20 cellular contexts compared by ENCODE assay signal in genomic region chr16:73163238-73163795, GRCh38.
DNase-seq lines count a peak whose midpoint lies in the region; ATAC-seq and TF ChIP-seq lines count a peak whose summit lies in the region.
"Had no signal": no experiment of that assay in that cellular context is flagged by ENCODE, and none has a peak within 500 bp of the region (broad histone marks: within the 10 kb centered on the region; RNA-seq: fewer than 3 reads in every experiment).

No MANE protein-coding gene starts in this region.

- ATAC-seq in T-cell (replicated peaks in 1 of 4) = no peak
- no peak for ATAC-seq in HG03460 (IDR thresholded peaks at IDR 0.05; ENCODE audit: unreplicated experiment)
- no peak for ATAC-seq in GM19035 (IDR thresholded peaks at IDR 0.05; ENCODE audit: unreplicated experiment)
- ATAC-seq: A549 had no signal

- no peak overlapping the region for H3K4me3 ChIP-seq in choroid plexus epithelial cell (ENCODE audit: low read depth, low read length)
- H3K4me3 ChIP-seq: A549, PC-9 had no signal

- DNase-seq in MV-4-11 (lab: John Stamatoyannopoulos, UW) (peak; percentile 29), choroid plexus epithelial cell (ENCODE audit: low read depth) (peak; percentile 84), iris pigment epithelial cell (ENCODE audit: low read depth) (peak; percentile 59), pulmonary artery endothelial cell (ENCODE audit: low read depth, low spot score) (peak; percentile 52), T-cell (no peak)
- DNase-seq: DMS79, KG1, NCI-H1694, NCI-H2081, NCI-H2171 treated with DMSO at 0.1 percent for 48 hours, NCI-H526, PC-9, RPMI8226, SHP77, SK-N-SH had no signal

- H3K4me1 Mint-ChIP-seq in T-cell = peaks cover 11 to 15% (median 13%) of the 10 kb centered on the region in 3 donors

- CTCF ChIA-PET in T-cell (lab: Charles Lee) = no interaction called here

- POLR2A ChIA-PET in T-cell (lab: Charles Lee) = no interaction called here

- TF ChIP-seq CTCF in choroid plexus epithelial cell (conservative IDR thresholded peaks at IDR 0.05; ENCODE audit: low read depth, low read length) = no peak

- no peaks in the 10 kb centered on the region for H3K27me3 Mint-ChIP-seq in T-cell

- H3K36me3 Mint-ChIP-seq in T-cell = no peaks in the 10 kb centered on the region
- H3K36me3 Mint-ChIP-seq: CD14-positive monocyte had no signal

- no peaks in the 10 kb centered on the region for H3K9me3 Mint-ChIP-seq in T-cell
- H3K9me3 Mint-ChIP-seq: CD14-positive monocyte had no signal

- no peak overlapping the region for H3K4me3 Mint-ChIP-seq in T-cell
- H3K4me3 Mint-ChIP-seq: B cell, CD14-positive monocyte had no signal

- no peak overlapping the region for H3K27ac Mint-ChIP-seq in T-cell
- H3K27ac Mint-ChIP-seq: B cell had no signal

Comparison
In these comparisons a context has a peak if more than half of its experiments do, and no peak if none do; other contexts are left out.
1. DNase-seq: peak in MV-4-11 (single experiment), choroid plexus epithelial cell (single experiment), iris pigment epithelial cell (single experiment) and pulmonary artery endothelial cell (single experiment); none in T-cell (0 of 34).